Comparison of ENCODE assay signal across 14 cellular contexts in genomic region chr20:24584538-24585356, GRCh38.
DNase-seq lines count a peak whose midpoint lies in the region; ATAC-seq and TF ChIP-seq lines count a peak whose summit lies in the region.
"Had no signal": no experiment of that assay in that cellular context is flagged by ENCODE, and none has a peak within 500 bp of the region (broad histone marks: within the 10 kb centered on the region; RNA-seq: fewer than 3 reads in every experiment).

No MANE protein-coding gene starts in this region.

- no peak for TF ChIP-seq CTCF in astrocyte of the cerebellum (IDR thresholded peaks at IDR 0.05; ENCODE audit: low read depth, low read length, missing control alignments)
- no peak for TF ChIP-seq CTCF in testis (IDR thresholded peaks at IDR 0.05)
- TF ChIP-seq CTCF in glutamatergic neuron (IDR thresholded peaks at IDR 0.05; ENCODE audit: partially characterized antibody, unreplicated experiment), result no peak

- no peak overlapping the region for H3K27ac Mint-ChIP-seq in activated CD8-positive, alpha-beta memory T cell treated with anti-CD3 and anti-CD28 coated beads, Interleukin-2, amount 10 ng/mL, durations not matched to agents 7 days and 5 days
- H3K27ac Mint-ChIP-seq in glutamatergic neuron (ENCODE audit: unreplicated experiment), result no peak overlapping the region

- intact Hi-C loops in testis (cut with DNase I; ENCODE audit: low total_unique reads), result no loop called here

- no peak overlapping the region for H3K4me3 ChIP-seq in astrocyte of the cerebellum (ENCODE audit: low read depth, low read length)
- no peak overlapping the region for H3K4me3 ChIP-seq in testis
- H3K4me3 ChIP-seq: A549, heart left ventricle, left ventricle myocardium inferior, transverse colon had no signal

- no peaks in the 10 kb centered on the region for H3K9me3 Mint-ChIP-seq in activated CD8-positive, alpha-beta memory T cell treated with anti-CD3 and anti-CD28 coated beads, Interleukin-2, amount 10 ng/mL, durations not matched to agents 7 days and 5 days (ENCODE audit: low read depth)
- H3K9me3 Mint-ChIP-seq in glutamatergic neuron (ENCODE audit: unreplicated experiment), result peaks cover 9% of the 10 kb centered on the region

- H3K27ac ChIP-seq in testis, result no peak overlapping the region
- H3K27ac ChIP-seq: heart left ventricle, left ventricle myocardium inferior, transverse colon had no signal

- H3K4me1 Mint-ChIP-seq in activated CD8-positive, alpha-beta memory T cell treated with anti-CD3 and anti-CD28 coated beads, Interleukin-2, amount 10 ng/mL, durations not matched to agents 7 days and 5 days, result no peaks in the 10 kb centered on the region
- H3K4me1 Mint-ChIP-seq in glutamatergic neuron (ENCODE audit: low read depth, unreplicated experiment), result peaks cover 34% of the 10 kb centered on the region

- DNase-seq in activated CD8-positive, alpha-beta memory T cell treated with anti-CD3 and anti-CD28 coated beads for 24 hours, result peak; percentile 43
- DNase-seq in activated CD8-positive, alpha-beta memory T cell treated with anti-CD3 and anti-CD28 coated beads, Interleukin-2, amount 10 ng/mL, durations not matched to agents 7 days and 5 days, result no peak
- DNase-seq in astrocyte of the cerebellum (ENCODE audit: low read depth) (peak; percentile 68), globus pallidus (ENCODE audit: low spot score) (peak; percentile 40), testis (peak; percentile 51), NCI-H524 treated with DMSO at 0.1 percent for 48 hours (lab: John Stamatoyannopoulos, UW) (no peak), glutamatergic neuron (no peak)
- DNase-seq: activated T-cell treated with anti-CD3 and anti-CD28 coated beads, Interleukin-2, amount 50 U/mL, for 1 hour; heart left ventricle; left ventricle myocardium inferior; transverse colon had no signal

- in situ Hi-C loops in astrocyte of the cerebellum (cut with HindIII; ENCODE audit: low sequenced_read_pairs), result no loop called here

- no peaks in the 10 kb centered on the region for H3K27me3 Mint-ChIP-seq in activated CD8-positive, alpha-beta memory T cell treated with anti-CD3 and anti-CD28 coated beads, Interleukin-2, amount 10 ng/mL, durations not matched to agents 7 days and 5 days
- H3K27me3 Mint-ChIP-seq in glutamatergic neuron (ENCODE audit: unreplicated experiment), result peaks cover 6% of the 10 kb centered on the region

- H3K4me3 Mint-ChIP-seq in activated CD8-positive, alpha-beta memory T cell treated with anti-CD3 and anti-CD28 coated beads, Interleukin-2, amount 10 ng/mL, durations not matched to agents 7 days and 5 days, result no peak overlapping the region
- H3K4me3 Mint-ChIP-seq in glutamatergic neuron (ENCODE audit: unreplicated experiment), result no peak overlapping the region

- H3K36me3 ChIP-seq in testis (ENCODE audit: low read depth, missing control alignments), result no peaks in the 10 kb centered on the region
- H3K36me3 ChIP-seq: heart left ventricle, left ventricle myocardium inferior, transverse colon had no signal

- ATAC-seq in activated CD8-positive, alpha-beta memory T cell treated with anti-CD3 and anti-CD28 coated beads, Interleukin-2, amount 10 ng/mL, durations not matched to agents 7 days and 5 days, result no peak
- ATAC-seq in HG02588 (IDR thresholded peaks at IDR 0.05; ENCODE audit: unreplicated experiment), result no peak
- ATAC-seq: A549; activated CD4-positive, CD25-positive, alpha-beta regulatory T cell treated with anti-CD3 and anti-CD28 coated beads, Interleukin-2, amount 50 U/mL, for 24 hours; heart left ventricle had no signal

- no peaks in the 10 kb centered on the region for H3K4me1 ChIP-seq in testis
- H3K4me1 ChIP-seq: A549, left ventricle myocardium inferior, transverse colon had no signal

- WGBS in testis, 2 donors, result 58 to 72% methylated on average over 8 to 26 of the region's 26 CpGs

- H3K27me3 ChIP-seq in testis, result no peaks in the 10 kb centered on the region
- H3K27me3 ChIP-seq: heart left ventricle, transverse colon had no signal

- CTCF ChIA-PET in activated CD8-positive, alpha-beta memory T cell treated with anti-CD3 and anti-CD28 coated beads, Interleukin-2, amount 10 ng/mL, durations not matched to agents 7 days and 5 days (lab: Charles Lee), result no interaction called here

- no peak for TF ChIP-seq POLR2A in testis (IDR thresholded peaks at IDR 0.05)

- H3K9me3 ChIP-seq in testis, result no peaks in the 10 kb centered on the region
- H3K9me3 ChIP-seq: A549, heart left ventricle, left ventricle myocardium inferior, transverse colon had no signal

- no peaks in the 10 kb centered on the region for H3K36me3 Mint-ChIP-seq in activated CD8-positive, alpha-beta memory T cell treated with anti-CD3 and anti-CD28 coated beads, Interleukin-2, amount 10 ng/mL, durations not matched to agents 7 days and 5 days
- H3K36me3 Mint-ChIP-seq in glutamatergic neuron (ENCODE audit: unreplicated experiment), result no peaks in the 10 kb centered on the region

Comparison
In these comparisons a context has a peak if more than half of its experiments do, and no peak if none do; other contexts are left out.
1. DNase-seq: peak in activated CD8-positive, alpha-beta memory T cell treated with anti-CD3 and anti-CD28 coated beads for 24 hours (single experiment), astrocyte of the cerebellum (single experiment), globus pallidus (single experiment) and testis (single experiment); none in activated CD8-positive, alpha-beta memory T cell treated with anti-CD3 and anti-CD28 coated beads, Interleukin-2, amount 10 ng/mL, durations not matched to agents 7 days and 5 days (single experiment), NCI-H524 treated with DMSO at 0.1 percent for 48 hours (single experiment) and glutamatergic neuron (single experiment).